ENCODE assay signal across 21 cellular contexts in the genomic region with DNA sequence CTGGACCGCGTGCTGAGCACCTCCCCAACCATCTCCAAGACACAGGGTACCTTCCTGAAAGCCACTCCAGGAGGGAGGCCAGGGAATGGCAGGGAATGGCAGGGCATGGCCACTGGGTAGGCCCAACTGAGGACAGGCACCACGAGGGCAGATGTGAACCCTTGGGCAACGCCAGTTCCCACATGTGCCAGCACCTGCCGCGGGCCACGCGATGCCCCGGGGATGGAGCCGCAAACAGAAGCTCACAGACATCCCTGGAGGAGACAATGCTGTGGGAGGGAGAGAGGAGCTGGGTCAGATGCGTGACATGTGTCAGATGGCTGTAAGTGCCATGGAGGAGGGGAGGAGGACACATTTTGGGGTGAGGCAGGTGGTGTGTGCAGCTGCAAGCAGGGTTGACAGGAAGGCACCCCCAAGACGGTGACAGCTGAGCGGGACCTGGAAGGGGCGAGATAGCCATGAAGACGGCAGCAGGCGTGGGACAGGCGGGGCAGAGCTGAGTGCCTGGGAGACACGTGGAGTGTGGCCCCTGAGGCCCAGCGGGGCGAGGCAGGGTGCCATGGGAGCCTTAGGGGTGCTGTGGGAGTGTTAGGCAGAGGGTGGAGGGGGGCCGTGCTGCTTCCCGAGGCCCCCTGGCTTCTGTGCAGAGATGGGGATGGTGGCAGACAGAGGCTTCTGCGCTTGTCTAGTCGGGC.
"Had no signal": no experiment of that assay in that cellular context is flagged by ENCODE, and none has a peak within 500 bp of the region (broad histone marks: within the 10 kb centered on the region; RNA-seq: fewer than 3 reads in every experiment).

No MANE protein-coding gene starts in this region.

- H3K27me3 Mint-ChIP-seq: activated CD4-positive, alpha-beta memory T cell treated with anti-CD3 and anti-CD28 coated beads for 36 hours; activated CD4-positive, alpha-beta T cell treated with anti-CD3 and anti-CD28 coated beads, Interleukin-2, amount 10 ng/mL, durations not matched to agents 24 days and 14 days; dendritic cell treated with granulocyte-macrophage colony-stimulating factor and Interleukin-4, amounts not matched to agents 40 ng/mL and 50 ng/mL, for 4 days; naive B cell had no signal

- H3K9me3 Mint-ChIP-seq: activated CD4-positive, alpha-beta memory T cell treated with anti-CD3 and anti-CD28 coated beads for 36 hours; activated CD4-positive, alpha-beta T cell treated with anti-CD3 and anti-CD28 coated beads, Interleukin-2, amount 10 ng/mL, durations not matched to agents 24 days and 14 days; activated naive CD4-positive, alpha-beta T cell treated with anti-CD3 and anti-CD28 coated beads, Interleukin-2, amount 50 U/mL, for 72 hours; activated T-helper 2 cell treated with anti-CD3 and anti-CD28 coated beads, Interferon-gamma antibody, Interleukin-2, Interleukin-4, amounts not matched to agents 10 μg/mL and 5 μg/mL and 100 μg/mL, durations not matched to agents 14 hours and 24 hours and 36 hours; dendritic cell treated with granulocyte-macrophage colony-stimulating factor and Interleukin-4, amounts not matched to agents 40 ng/mL and 50 ng/mL, for 4 days; endodermal cell; mesothelial cell of epicardium; naive B cell had no signal

- DNase-seq: activated CD4-positive, alpha-beta memory T cell treated with anti-CD3 and anti-CD28 coated beads for 36 hours; activated CD4-positive, alpha-beta T cell treated with anti-CD3 and anti-CD28 coated beads, Interleukin-2, amount 10 ng/mL, durations not matched to agents 24 days and 14 days; activated CD4-positive, CD25-positive, alpha-beta regulatory T cell treated with anti-CD3 and anti-CD28 coated beads, Interleukin-2, amount 50 U/mL, for 72 hours; activated T-cell treated with anti-CD3 and anti-CD28 coated beads, Interleukin-2, amount 50 U/mL, for 48 hours; central memory CD4-positive, alpha-beta T cell; endodermal cell; foreskin keratinocyte; heart right ventricle; naive B cell; stimulated activated CD4-positive, alpha-beta T cell treated with anti-CD3 and anti-CD28 coated beads, Interleukin-15, amount 100 ng/mL, for 24 hours; stimulated activated CD4-positive, alpha-beta T cell treated with anti-CD3 and anti-CD28 coated beads, Interleukin-2, amount 100 ng/mL, for 24 hours; stimulated activated naive CD4-positive, alpha-beta T cell; T1000; WERI-Rb-1 had no signal

- ATAC-seq: activated naive CD4-positive, alpha-beta T cell treated with anti-CD3 and anti-CD28 coated beads, Interleukin-2, amount 50 U/mL, for 72 hours; esophagus mucosa; foreskin keratinocyte had no signal

- H3K4me1 Mint-ChIP-seq: activated CD4-positive, alpha-beta T cell treated with anti-CD3 and anti-CD28 coated beads, Interleukin-2, amount 10 ng/mL, durations not matched to agents 24 days and 14 days; endodermal cell; mesothelial cell of epicardium; naive B cell had no signal

- H3K36me3 ChIP-seq: breast epithelium had no signal

- H3K36me3 Mint-ChIP-seq: activated naive CD4-positive, alpha-beta T cell treated with anti-CD3 and anti-CD28 coated beads, Interleukin-2, amount 50 U/mL, for 72 hours; naive B cell had no signal

- H3K4me3 ChIP-seq: breast epithelium, heart right ventricle, tibial nerve had no signal

- H3K4me3 Mint-ChIP-seq: activated CD4-positive, alpha-beta memory T cell treated with anti-CD3 and anti-CD28 coated beads for 36 hours; activated CD4-positive, alpha-beta T cell treated with anti-CD3 and anti-CD28 coated beads, Interleukin-2, amount 10 ng/mL, durations not matched to agents 24 days and 14 days; dendritic cell treated with granulocyte-macrophage colony-stimulating factor and Interleukin-4, amounts not matched to agents 40 ng/mL and 50 ng/mL, for 4 days; endodermal cell; mesothelial cell of epicardium; naive B cell had no signal

- H3K27ac Mint-ChIP-seq: activated CD4-positive, alpha-beta memory T cell treated with anti-CD3 and anti-CD28 coated beads for 36 hours; activated CD4-positive, alpha-beta T cell treated with anti-CD3 and anti-CD28 coated beads, Interleukin-2, amount 10 ng/mL, durations not matched to agents 24 days and 14 days; activated T-helper 2 cell treated with anti-CD3 and anti-CD28 coated beads, Interferon-gamma antibody, Interleukin-2, Interleukin-4, amounts not matched to agents 10 μg/mL and 5 μg/mL and 100 μg/mL, durations not matched to agents 14 hours and 24 hours and 36 hours; dendritic cell treated with granulocyte-macrophage colony-stimulating factor and Interleukin-4, amounts not matched to agents 40 ng/mL and 50 ng/mL, for 4 days; endodermal cell; mesothelial cell of epicardium had no signal

- H3K27me3 ChIP-seq: breast epithelium, foreskin keratinocyte, heart right ventricle, tibial nerve had no signal
